In the genomic region with DNA sequence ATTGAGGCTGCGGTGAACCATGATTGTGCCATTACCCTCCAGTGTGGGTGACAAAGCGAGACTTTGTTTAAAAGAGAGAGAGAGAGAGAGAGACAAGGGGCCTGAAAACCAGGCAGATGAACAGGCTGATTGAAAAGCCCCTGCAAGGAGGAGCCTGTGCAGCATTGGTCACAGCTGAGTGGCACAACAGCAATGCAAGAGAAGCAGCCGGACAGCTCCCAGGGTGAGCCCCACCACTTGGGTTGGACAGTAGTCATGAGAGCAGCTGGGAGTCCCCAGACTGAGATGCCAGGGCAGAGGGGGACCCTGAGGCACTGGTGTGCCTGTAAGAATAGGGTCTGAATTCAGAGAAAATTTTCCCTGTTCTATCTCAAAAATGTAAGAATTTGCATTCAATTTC, we compare ENCODE assay signal across 19 cellular contexts. TPM values are rescaled to one million over a fixed set of nuclear protein-coding genes. Genes with fewer than 3 reads are reported as not detected.
"Had no signal": no experiment of that assay in that cellular context is flagged by ENCODE, and none has a peak within 500 bp of the region (broad histone marks: within the 10 kb centered on the region; RNA-seq: fewer than 3 reads in every experiment).

No MANE protein-coding gene starts in this region.

- H3K9me3 Mint-ChIP-seq: activated T-helper 2 cell treated with anti-CD3 and anti-CD28 coated beads, Interferon-gamma antibody, Interleukin-2, Interleukin-4, amounts not matched to agents 10 μg/mL and 5 μg/mL and 100 μg/mL, durations not matched to agents 14 hours and 24 hours and 36 hours; endodermal cell; neural progenitor cell; T-helper 2 cell treated with Interferon-gamma antibody and Interleukin-4, amounts not matched to agents 5 μg/mL and 100 μg/mL, for 36 hours had no signal

- H3K36me3 ChIP-seq: breast epithelium, neural progenitor cell, ovary had no signal

- H3K9me3 ChIP-seq: breast epithelium, gastrocnemius medialis, heart left ventricle, lower lobe of right lung, ovary, thoracic aorta, upper lobe of right lung had no signal

- H3K27me3 ChIP-seq: breast epithelium, gastrocnemius medialis, heart left ventricle, neural progenitor cell, ovary, upper lobe of right lung had no signal

- H3K4me1 ChIP-seq: gastrocnemius medialis, neural progenitor cell, upper lobe of right lung had no signal

- H3K4me3 ChIP-seq: breast epithelium, gastrocnemius medialis, heart left ventricle, lower lobe of right lung, neural progenitor cell, ovary, thoracic aorta, upper lobe of right lung had no signal

- H3K27ac ChIP-seq: breast epithelium, gastrocnemius medialis, heart left ventricle, lower lobe of right lung, neural progenitor cell, ovary, thoracic aorta, upper lobe of right lung had no signal

- H3K27ac Mint-ChIP-seq: activated T-helper 2 cell treated with anti-CD3 and anti-CD28 coated beads, Interferon-gamma antibody, Interleukin-2, Interleukin-4, amounts not matched to agents 10 μg/mL and 5 μg/mL and 100 μg/mL, durations not matched to agents 14 hours and 24 hours and 36 hours; endodermal cell had no signal

- ATAC-seq: gastrocnemius medialis, heart left ventricle, left colon, lower lobe of right lung, upper lobe of right lung had no signal

- DNase-seq: activated CD4-positive, alpha-beta T cell treated with anti-CD3 and anti-CD28 coated beads, Interleukin-2, amount 50 U/mL, for 1 hour; activated T-cell treated with anti-CD3 and anti-CD28 coated beads for 4 hours; endodermal cell; erythroblast; gastrocnemius medialis; left colon; lower lobe of right lung; ovary; stimulated activated CD4-positive, alpha-beta T cell treated with anti-CD3 and anti-CD28 coated beads, Interleukin-1b, Interleukin-23, amount 100 ng/mL, for 48 hours; upper lobe of right lung had no signal

- H3K4me3 Mint-ChIP-seq: endodermal cell; neural progenitor cell; T-helper 2 cell treated with Interferon-gamma antibody and Interleukin-4, amounts not matched to agents 5 μg/mL and 100 μg/mL, for 36 hours had no signal

RNA-seq across cellular contexts. Expression of gene TTBK1, which starts 24.2 kb away (rescaled TPM):
- total RNA-seq: dermis microvascular lymphatic vessel endothelial cell, myocyte, thoracic aorta had no signal
- polyA plus RNA-seq: aorta had no signal
